In genomic region chr1:88221396-88221795, GRCh38 we compare ENCODE assay signal across 3 cellular contexts.
TF ChIP-seq lines count a peak whose summit lies in the region.

No MANE protein-coding gene starts in this region.

TF ChIP-seq in SK-N-SH treated with all-trans-retinoic acid at 6 μM for 48 hours, 23 proteins besides CTCF, POLR2A, EP300 and RAD21:
- no peak for TF ChIP-seq CREB5 (CRISPR knock-in tag; IDR thresholded peaks at IDR 0.05; ENCODE audit: low read depth)
- TF ChIP-seq CSRNP3 (CRISPR knock-in tag; IDR thresholded peaks at IDR 0.05) = no peak

TF ChIP-seq in SK-N-SH, 30 proteins besides CTCF, POLR2A, EP300 and RAD21:
- no peak for TF ChIP-seq JUND (IDR thresholded peaks at IDR 0.05)
- no peak for TF ChIP-seq MEF2A (IDR thresholded peaks at IDR 0.05; ENCODE audit: borderline replicate concordance, low read depth)
- no peak for TF ChIP-seq ZBTB33 (IDR thresholded peaks at IDR 0.05; ENCODE audit: borderline replicate concordance, low read depth)
- TF ChIP-seq POLR2AphosphoS5 (IDR thresholded peaks at IDR 0.05; ENCODE audit: low read depth, low read length) = no peak
- TF ChIP-seq RXRA (IDR thresholded peaks at IDR 0.05; ENCODE audit: borderline replicate concordance, low read depth) = no peak
- TF ChIP-seq EZH2phosphoT487 (IDR thresholded peaks at IDR 0.05; ENCODE audit: borderline replicate concordance, low read depth) = no peak
- TF ChIP-seq MXI1 (IDR thresholded peaks at IDR 0.05; ENCODE audit: low read depth, low read length) = no peak
- TF ChIP-seq TCF12 (IDR thresholded peaks at IDR 0.05) = no peak
- no peak for TF ChIP-seq TEAD4 (IDR thresholded peaks at IDR 0.05; ENCODE audit: borderline replicate concordance, insufficient read depth)
- no peak for TF ChIP-seq USF1 (IDR thresholded peaks at IDR 0.05; ENCODE audit: borderline replicate concordance, low read depth)
- no peak for TF ChIP-seq RFX5 (IDR thresholded peaks at IDR 0.05; ENCODE audit: low read length)
- TF ChIP-seq MAX (IDR thresholded peaks at IDR 0.05; ENCODE audit: low read depth) = no peak
- no peak for TF ChIP-seq PBX3 (IDR thresholded peaks at IDR 0.05)
- no peak for TF ChIP-seq FOXJ3 (CRISPR knock-in tag; IDR thresholded peaks at IDR 0.05)
- no peak for TF ChIP-seq USF2 (IDR thresholded peaks at IDR 0.05; ENCODE audit: borderline replicate concordance, low read depth, low read length)
- no peak for TF ChIP-seq CHD2 (IDR thresholded peaks at IDR 0.05; ENCODE audit: low read length, partially characterized antibody)
- no peak for TF ChIP-seq YY1 (IDR thresholded peaks at IDR 0.05; ENCODE audit: low read depth)
- TF ChIP-seq GABPA (IDR thresholded peaks at IDR 0.05; ENCODE audit: low read depth) = no peak
- TF ChIP-seq FOSL2 (IDR thresholded peaks at IDR 0.05; ENCODE audit: borderline replicate concordance, low read depth) = no peak

TF ChIP-seq in IMR-90, 13 proteins besides CTCF, POLR2A, EP300 and RAD21:
- TF ChIP-seq MAFK (IDR thresholded peaks at IDR 0.05; ENCODE audit: low read depth, low read length) = no peak
- TF ChIP-seq BHLHE40 (IDR thresholded peaks at IDR 0.05; ENCODE audit: low read depth, low read length) = no peak
- no peak for TF ChIP-seq FOS (IDR thresholded peaks at IDR 0.05; ENCODE audit: low read depth, low read length)
- no peak for TF ChIP-seq USF2 (IDR thresholded peaks at IDR 0.05; ENCODE audit: low read depth, low read length)
- no peak for TF ChIP-seq RCOR1 (IDR thresholded peaks at IDR 0.05; ENCODE audit: insufficient replicate concordance, low read length)
- no peak for TF ChIP-seq MXI1 (IDR thresholded peaks at IDR 0.05; ENCODE audit: borderline replicate concordance, low read depth, low read length)
- TF ChIP-seq ELK1 (IDR thresholded peaks at IDR 0.05; ENCODE audit: borderline replicate concordance, low read depth, low read length) = no peak
- no peak for TF ChIP-seq MAZ (IDR thresholded peaks at IDR 0.05; ENCODE audit: borderline replicate concordance, low read depth, low read length)
- TF ChIP-seq CHD1 (IDR thresholded peaks at IDR 0.05; ENCODE audit: low read depth, low read length) = no peak
- no peak for TF ChIP-seq RFX5 (IDR thresholded peaks at IDR 0.05; ENCODE audit: low read depth, low read length)
- no peak for TF ChIP-seq NFE2L2 (IDR thresholded peaks at IDR 0.05; ENCODE audit: low read depth, low read length)
- TF ChIP-seq CEBPB (IDR thresholded peaks at IDR 0.05; ENCODE audit: low read depth, low read length) = no peak
